In the genomic region with DNA sequence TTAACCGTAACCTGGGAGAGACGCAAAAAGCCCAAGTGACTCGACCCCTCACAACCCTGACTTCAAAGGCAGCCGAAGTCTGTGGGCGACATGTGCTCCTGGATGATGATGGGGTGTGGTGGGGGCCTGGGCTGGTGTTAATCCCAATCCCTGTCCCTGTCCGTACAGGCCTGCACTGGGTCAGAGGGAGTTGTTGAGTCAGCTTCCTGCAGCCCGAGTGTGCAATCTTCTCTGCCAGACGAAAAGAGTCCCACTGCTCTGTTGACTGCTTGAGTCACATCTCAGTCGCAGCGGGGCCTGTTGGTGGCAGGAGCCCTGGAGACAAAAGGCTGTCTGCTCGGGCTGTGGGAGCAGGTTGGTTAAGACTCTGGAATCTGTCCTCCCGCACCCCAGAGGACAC, we compare ENCODE assay signal across 1 cellular context.
TF ChIP-seq lines count a peak whose summit lies in the region.

No MANE protein-coding gene starts in this region.

TF ChIP-seq in IMR-90, 13 proteins besides CTCF, POLR2A, EP300 and RAD21 (continued from another document):
- TF ChIP-seq, protein P1, sequence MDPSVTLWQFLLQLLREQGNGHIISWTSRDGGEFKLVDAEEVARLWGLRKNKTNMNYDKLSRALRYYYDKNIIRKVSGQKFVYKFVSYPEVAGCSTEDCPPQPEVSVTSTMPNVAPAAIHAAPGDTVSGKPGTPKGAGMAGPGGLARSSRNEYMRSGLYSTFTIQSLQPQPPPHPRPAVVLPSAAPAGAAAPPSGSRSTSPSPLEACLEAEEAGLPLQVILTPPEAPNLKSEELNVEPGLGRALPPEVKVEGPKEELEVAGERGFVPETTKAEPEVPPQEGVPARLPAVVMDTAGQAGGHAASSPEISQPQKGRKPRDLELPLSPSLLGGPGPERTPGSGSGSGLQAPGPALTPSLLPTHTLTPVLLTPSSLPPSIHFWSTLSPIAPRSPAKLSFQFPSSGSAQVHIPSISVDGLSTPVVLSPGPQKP (IDR thresholded peaks at IDR 0.05; ENCODE audit: borderline replicate concordance, low read depth, low read length), result no peak
- TF ChIP-seq SMC3 (IDR thresholded peaks at IDR 0.05; ENCODE audit: low read depth, low read length) (no peak), CEBPB (IDR thresholded peaks at IDR 0.05; ENCODE audit: low read depth, low read length) (peak; percentile 59; the same call in 1 of the 2 replicates)
- TF ChIP-seq, protein P2, sequence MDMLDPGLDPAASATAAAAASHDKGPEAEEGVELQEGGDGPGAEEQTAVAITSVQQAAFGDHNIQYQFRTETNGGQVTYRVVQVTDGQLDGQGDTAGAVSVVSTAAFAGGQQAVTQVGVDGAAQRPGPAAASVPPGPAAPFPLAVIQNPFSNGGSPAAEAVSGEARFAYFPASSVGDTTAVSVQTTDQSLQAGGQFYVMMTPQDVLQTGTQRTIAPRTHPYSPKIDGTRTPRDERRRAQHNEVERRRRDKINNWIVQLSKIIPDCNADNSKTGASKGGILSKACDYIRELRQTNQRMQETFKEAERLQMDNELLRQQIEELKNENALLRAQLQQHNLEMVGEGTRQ (IDR thresholded peaks at IDR 0.05; ENCODE audit: low read depth, low read length), result no peak
